ENCODE assay signal across 8 cellular contexts in genomic region chr6:136822051-136822378, GRCh38. TPM values are rescaled to one million over a fixed set of nuclear protein-coding genes. Genes with fewer than 3 reads are reported as not detected.
DNase-seq lines count a peak whose midpoint lies in the region; FAIRE-seq and TF ChIP-seq lines count a peak whose summit lies in the region.

No MANE protein-coding gene starts in this region.

- DNase-seq in HCEC 1CT (peak; percentile 30), RKO (ENCODE audit: low spot score) (peak; percentile 50), dermis blood vessel endothelial cell (peak; percentile 58), GM12892 (ENCODE audit: insufficient read length) (no peak), ureter (ENCODE audit: low spot score) (no peak)

- H3K4me1 ChIP-seq in mucosa of rectum (ENCODE audit: control insufficient read depth in 2 of 2, insufficient read depth in 2 of 2, low read length in 2 of 2) (peaks cover 4 to 9% of the 10 kb centered on the region in 2 donors), thymus (ENCODE audit: control insufficient read depth, insufficient read depth, low read length) (no peaks in the 10 kb centered on the region)

- H3K27me3 ChIP-seq in mucosa of rectum (ENCODE audit: control insufficient read depth in 2 of 2, insufficient read depth in 2 of 2, low read length in 2 of 2) (peaks cover 0 to 3% of the 10 kb centered on the region in 2 donors), thymus (ENCODE audit: control insufficient read depth, insufficient read depth) (no peaks in the 10 kb centered on the region)

- H3K36me3 ChIP-seq in mucosa of rectum (ENCODE audit: control insufficient read depth in 2 of 2, insufficient read depth in 2 of 2, low read length in 2 of 2): peaks cover 0 to 8% of the 10 kb centered on the region in 2 donors
- peaks cover 3% of the 10 kb centered on the region for H3K36me3 ChIP-seq in thymus (ENCODE audit: control insufficient read depth, insufficient read depth)

- H3K4me3 ChIP-seq in GM08714 (ENCODE audit: low read length) (peak overlapping the region; percentile 99), mucosa of rectum (ENCODE audit: low read length in 2 of 2) (peak overlapping the region; percentile 80 to 95), thymus (ENCODE audit: low read length) (peak overlapping the region; percentile 85)

- H3K27ac ChIP-seq in mucosa of rectum (ENCODE audit: low read depth in 2 of 2, low read length in 2 of 2): peak overlapping the region; percentile 89 to 93
- H3K27ac ChIP-seq in thymus (ENCODE audit: low read depth): peak overlapping the region; percentile 92

- H3K9me3 ChIP-seq in mucosa of rectum (ENCODE audit: control insufficient read depth in 2 of 2, low read length in 2 of 2) (no peaks in the 10 kb centered on the region), thymus (ENCODE audit: control insufficient read depth) (no peaks in the 10 kb centered on the region)

- FAIRE-seq in GM12892 (lab: Jason Lieb, UNC): no peak

- no peak for TF ChIP-seq POLR2A in GM12892 (IDR thresholded peaks at IDR 0.05; ENCODE audit: low read depth, low read length)

- WGBS in thymus: under 1% methylated on average over 11 of the region's 11 CpGs

- H3K9ac ChIP-seq in mucosa of rectum (ENCODE audit: low read depth in 1 of 2, low read length in 2 of 2): peak overlapping the region; percentile 42 to 82

RNA-seq across cellular contexts. Expression of gene PEX7, which starts 0.4 kb away (rescaled TPM):
- 5.9 and 7.7 TPM in 2 replicates for total RNA-seq in dermis blood vessel endothelial cell
- 8.4 TPM for polyA plus RNA-seq in thymus
- polyA plus RNA-seq in GM12892 (2012; ENCODE audit: missing spikeins): 8.1 TPM
- 10.7 TPM for total RNA-seq in ureter

RNA-seq across cellular contexts. Expression of gene MAP3K5, which starts 29.7 kb away (rescaled TPM):
- total RNA-seq in dermis blood vessel endothelial cell (5.8 and 10.9 TPM in 2 replicates), ureter (54.6 TPM)
- polyA plus RNA-seq in thymus: 23.0 TPM
- 13.4 TPM for polyA plus RNA-seq in GM12892 (2012; ENCODE audit: missing spikeins)

Comparison
In these comparisons a context has a peak if more than half of its experiments do, and no peak if none do; other contexts are left out.
1. DNase-seq: peak in HCEC 1CT (single experiment), RKO (single experiment) and dermis blood vessel endothelial cell (single experiment); none in GM12892 (single experiment) and ureter (single experiment).
2. Peak in every context shown above with its lines, with median percentiles within 50 percentile points of each other: H3K4me3 ChIP-seq.